9 cellular contexts compared by ENCODE assay signal in the genomic region with DNA sequence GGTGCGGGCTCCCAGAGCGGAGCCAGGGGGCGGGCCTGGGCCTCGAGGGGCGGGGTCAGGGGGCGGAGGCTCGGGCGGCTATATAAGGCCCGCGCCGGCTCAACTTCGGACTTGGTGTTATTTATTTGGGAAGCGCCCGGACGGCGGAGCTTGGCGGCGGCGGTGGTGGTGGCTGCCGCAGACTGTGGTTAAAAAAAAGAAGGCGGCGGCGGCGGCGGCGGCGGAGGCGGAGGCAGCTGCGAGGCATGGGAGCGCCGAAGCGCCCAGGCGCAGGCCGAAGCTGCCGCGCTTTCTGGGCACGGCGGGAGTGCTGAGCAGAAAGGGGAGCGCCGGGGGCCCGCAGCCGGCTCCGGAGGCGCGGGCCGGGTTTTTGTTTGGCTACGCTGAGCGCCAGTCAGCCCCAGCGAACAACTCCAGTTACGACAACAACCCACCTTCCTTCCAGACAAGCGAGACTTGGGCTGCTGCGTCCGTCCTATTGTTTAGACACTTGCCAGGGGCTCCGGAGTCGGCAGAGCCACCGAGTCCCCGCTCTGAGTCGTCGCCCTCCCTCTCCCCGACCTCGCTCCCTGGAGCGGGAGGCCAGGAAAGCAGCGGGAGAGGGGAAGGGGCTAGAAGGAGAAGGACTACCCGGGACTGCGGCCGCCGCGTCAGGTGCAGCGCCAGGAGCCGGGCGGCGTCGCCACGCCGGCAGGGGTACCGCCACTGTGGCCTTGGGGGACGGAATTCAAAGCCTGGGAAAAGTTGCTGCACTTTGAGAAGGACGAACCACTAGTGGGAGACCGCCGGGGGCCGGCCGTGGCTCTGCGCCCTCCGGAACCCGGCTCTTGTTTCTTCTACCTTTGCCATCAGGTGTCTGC. TPM values are rescaled to one million over a fixed set of nuclear protein-coding genes. Genes with fewer than 3 reads are reported as not detected.
DNase-seq lines count a peak whose midpoint lies in the region; ATAC-seq, FAIRE-seq and TF ChIP-seq lines count a peak whose summit lies in the region.
"Had no signal": no experiment of that assay in that cellular context is flagged by ENCODE, and none has a peak within 500 bp of the region (broad histone marks: within the 10 kb centered on the region; RNA-seq: fewer than 3 reads in every experiment).

A gene with protein sequence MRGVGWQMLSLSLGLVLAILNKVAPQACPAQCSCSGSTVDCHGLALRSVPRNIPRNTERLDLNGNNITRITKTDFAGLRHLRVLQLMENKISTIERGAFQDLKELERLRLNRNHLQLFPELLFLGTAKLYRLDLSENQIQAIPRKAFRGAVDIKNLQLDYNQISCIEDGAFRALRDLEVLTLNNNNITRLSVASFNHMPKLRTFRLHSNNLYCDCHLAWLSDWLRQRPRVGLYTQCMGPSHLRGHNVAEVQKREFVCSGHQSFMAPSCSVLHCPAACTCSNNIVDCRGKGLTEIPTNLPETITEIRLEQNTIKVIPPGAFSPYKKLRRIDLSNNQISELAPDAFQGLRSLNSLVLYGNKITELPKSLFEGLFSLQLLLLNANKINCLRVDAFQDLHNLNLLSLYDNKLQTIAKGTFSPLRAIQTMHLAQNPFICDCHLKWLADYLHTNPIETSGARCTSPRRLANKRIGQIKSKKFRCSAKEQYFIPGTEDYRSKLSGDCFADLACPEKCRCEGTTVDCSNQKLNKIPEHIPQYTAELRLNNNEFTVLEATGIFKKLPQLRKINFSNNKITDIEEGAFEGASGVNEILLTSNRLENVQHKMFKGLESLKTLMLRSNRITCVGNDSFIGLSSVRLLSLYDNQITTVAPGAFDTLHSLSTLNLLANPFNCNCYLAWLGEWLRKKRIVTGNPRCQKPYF (N-terminal part only) (plus strand): TSS at position 110 of the 860 bp plus-strand sequence. CDS start 1,911 bp downstream, outside the sequence.

- peaks cover 29% of the 10 kb centered on the region for H3K27me3 Mint-ChIP-seq in activated naive CD8-positive, alpha-beta T cell
- H3K27me3 Mint-ChIP-seq in immature natural killer cell (ENCODE audit: low read depth in 3 of 3), result peaks cover 7 to 19% (median 12%) of the 10 kb centered on the region in 3 donors

- DNase-seq in NCI-H345 treated with DMSO at 0.1 percent for 48 hours (lab: John Stamatoyannopoulos, UW; ENCODE audit: unreplicated experiment) (peak; percentile 48), cardiac muscle cell (ENCODE audit: low read depth in 1 of 2, low spot score in 1 of 2) (peak; percentile 90 to 94), pancreas (peak; percentile 70 to 94 (median 87)), immature natural killer cell (no peak)

- TF ChIP-seq CTCF in cardiac muscle cell (IDR thresholded peaks at IDR 0.05; ENCODE audit: low read depth, low read length) (no peak), pancreas (IDR thresholded peaks at IDR 0.05) (no peak)

- H3K4me1 ChIP-seq in BLaER1, result peaks cover 31% of the 10 kb centered on the region
- H3K4me1 ChIP-seq in cardiac muscle cell (ENCODE audit: low read depth), result peaks cover 35% of the 10 kb centered on the region
- peaks cover 0 to 14% (median 11%) of the 10 kb centered on the region in 3 donors for H3K4me1 ChIP-seq in pancreas

- intact Hi-C loops in pancreas (cut with DNase I), result no loop called here

- H3K4me2 ChIP-seq in BLaER1, result peak within 1 kb of the TSS; percentile 95

- no peak for FAIRE-seq in pancreas (lab: Jason Lieb, UNC)

- H3K36me3 ChIP-seq in BLaER1 (no peaks in the 10 kb centered on the region), cardiac muscle cell (peaks cover 2% of the 10 kb centered on the region), pancreas (no peaks in the 10 kb centered on the region)

- peak within 1 kb of the TSS; percentile 45 for H3K9ac ChIP-seq in BLaER1

- H3K4me3 Mint-ChIP-seq in activated naive CD8-positive, alpha-beta T cell, result peak within 1 kb of the TSS; percentile 65
- H3K4me3 Mint-ChIP-seq in immature natural killer cell, result peak within 1 kb of the TSS in 1 of 5 donors; percentile 53

- H4K20me1 ChIP-seq in BLaER1, result no peaks in the 10 kb centered on the region; the same call in 1 of the 2 replicates

- 0 to 1% methylated on average over 65 to 85 of the region's 85 CpGs for WGBS in pancreas, 2 donors

- H3K4me3 ChIP-seq in BLaER1 (peak within 1 kb of the TSS; percentile 68), cardiac muscle cell (peak within 1 kb of the TSS; percentile 84), pancreas (peak within 1 kb of the TSS; percentile 53 to 66 (median 60))

- no peaks in the 10 kb centered on the region for H3K36me3 Mint-ChIP-seq in activated naive CD8-positive, alpha-beta T cell
- peaks cover 0 to 9% (median 6%) of the 10 kb centered on the region in 3 donors for H3K36me3 Mint-ChIP-seq in immature natural killer cell

- H3K27ac ChIP-seq in BLaER1 (no peak within 1 kb of the TSS), cardiac muscle cell (peak within 1 kb of the TSS; percentile 85), pancreas (peak within 1 kb of the TSS in 1 of 4 donors; percentile 4)

- peaks cover 10% of the 10 kb centered on the region for H3K4me1 Mint-ChIP-seq in activated naive CD8-positive, alpha-beta T cell (ENCODE audit: low read depth)
- peaks cover 1 to 5% of the 10 kb centered on the region in 2 donors for H3K4me1 Mint-ChIP-seq in immature natural killer cell

- H3K9me3 ChIP-seq in BLaER1 (peaks cover 13% of the 10 kb centered on the region), cardiac muscle cell (ENCODE audit: low read depth) (no peaks in the 10 kb centered on the region), pancreas (no peaks in the 10 kb centered on the region)

- no peaks in the 10 kb centered on the region for H3K9me3 Mint-ChIP-seq in activated naive CD8-positive, alpha-beta T cell (ENCODE audit: low read depth)
- peaks cover 0 to 38% (median 15%) of the 10 kb centered on the region in 6 donors for H3K9me3 Mint-ChIP-seq in immature natural killer cell

- peaks cover 58% of the 10 kb centered on the region for H3K27me3 ChIP-seq in BLaER1
- no peaks in the 10 kb centered on the region for H3K27me3 ChIP-seq in cardiac muscle cell
- peaks cover 0 to 17% (median 4%) of the 10 kb centered on the region in 4 donors for H3K27me3 ChIP-seq in pancreas

- ATAC-seq in GM19025 (IDR thresholded peaks at IDR 0.05; ENCODE audit: low read depth, unreplicated experiment) (peak; percentile 80), HG03139 (IDR thresholded peaks at IDR 0.05; ENCODE audit: unreplicated experiment) (peak; percentile 70), pancreas (peak; percentile 90 to 94 (median 93))
- ATAC-seq: Panc1 had no signal

- no peak within 1 kb of the TSS for H3K27ac Mint-ChIP-seq in activated naive CD8-positive, alpha-beta T cell
- H3K27ac Mint-ChIP-seq in immature natural killer cell, result no peak within 1 kb of the TSS

RNA-seq across cellular contexts. Expression of the gene that starts here (rescaled TPM):
- total RNA-seq in cardiac muscle cell (48.9 and 59.8 TPM in 2 replicates), pancreas (1 to 10 TPM; 1.1 to 9.1 (median 3.1) TPM)
- polyA plus RNA-seq in cardiac muscle cell (49.9 and 62.5 TPM in 2 replicates), pancreas (under 1 TPM; 0.68 to 0.82 TPM), immature natural killer cell (not detected)

Comparison
In these comparisons a context has a peak if more than half of its experiments do, and no peak if none do; other contexts are left out.
1. RNA of the gene that starts here (polyA plus RNA-seq): 49.9 to 62.5 TPM in cardiac muscle cell; 0.68 to 0.82 TPM in pancreas and not detected in immature natural killer cell; every median in the first group is over 10 times any median in the second.
2. DNase-seq: peak in NCI-H345 treated with DMSO at 0.1 percent for 48 hours (single experiment), cardiac muscle cell (2 of 2) and pancreas (6 of 6); none in immature natural killer cell (0 of 3).
3. Peak in every context shown above with its lines, with median percentiles within 50 percentile points of each other: H3K4me3 ChIP-seq and ATAC-seq.